ENCODE assay signal across 14 cellular contexts in the genomic region with DNA sequence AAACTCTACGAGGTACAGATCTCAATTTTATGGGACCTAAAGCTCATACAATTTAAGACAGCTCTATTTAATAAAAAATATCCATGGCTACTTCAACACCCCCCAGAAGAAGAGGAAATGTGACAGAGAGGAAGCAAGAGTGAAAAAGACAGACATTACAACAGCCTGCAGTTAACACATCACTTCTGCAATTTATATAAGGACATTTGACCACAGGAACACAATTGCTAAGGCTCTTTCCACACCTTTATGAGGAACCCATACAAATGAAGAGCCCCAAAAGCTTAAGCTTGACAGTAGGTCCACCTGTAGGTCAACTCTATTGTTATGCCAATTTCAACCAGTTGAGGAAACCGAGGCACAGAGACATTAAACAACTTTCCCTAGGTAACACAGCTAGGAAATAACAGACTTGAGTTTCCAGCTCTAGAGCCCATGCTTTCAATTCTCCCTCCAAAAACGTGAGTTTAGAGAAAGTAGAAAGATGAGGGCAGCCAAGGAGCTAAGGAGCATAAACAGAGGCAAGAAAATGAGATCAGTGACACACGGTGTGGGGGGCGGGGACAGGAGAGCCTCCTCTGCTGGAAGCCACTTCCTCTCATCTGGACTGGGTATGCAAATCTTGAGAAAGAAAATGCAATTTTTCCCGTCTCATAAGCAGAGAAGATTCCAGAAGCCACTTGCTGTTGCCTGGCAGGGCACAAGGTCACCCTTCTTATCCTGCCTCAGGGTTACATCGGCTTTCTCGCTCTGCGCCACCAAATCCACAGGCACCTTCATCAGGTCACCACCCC. TPM values are rescaled to one million over a fixed set of nuclear protein-coding genes. Genes with fewer than 3 reads are reported as not detected.
A peak's percentile ranks its signal among the peaks of the same experiment; 100 is the strongest.
DNase-seq lines count a peak whose midpoint lies in the region; ATAC-seq and TF ChIP-seq lines count a peak whose summit lies in the region.
"Had no signal": no experiment of that assay in that cellular context is flagged by ENCODE, and none has a peak within 500 bp of the region (broad histone marks: within the 10 kb centered on the region; RNA-seq: fewer than 3 reads in every experiment).

No MANE protein-coding gene starts in this region.

- TF ChIP-seq CTCF in natural killer cell (IDR thresholded peaks at IDR 0.05) (no peak), adrenal gland (IDR thresholded peaks at IDR 0.05) (no peak)

- CTCF ChIA-PET in activated CD8-positive, alpha-beta T cell treated with anti-CD3 and anti-CD28 coated beads, Interleukin-2, amount 10 ng/mL, durations not matched to agents 7 days and 5 days (lab: Charles Lee) = interaction anchor here (2.2 kb wide), 1 partner anchor 14 kb away, joined by 11 read pairs; no protein-coding TSS in a partner anchor

- H3K4me1 Mint-ChIP-seq in natural killer cell treated with Interleukin-12 subunit alpha and Interleukin-12 subunit beta and Interleukin-15 and Interleukin-18, amount 100 ng/mL, for 72 hours (ENCODE audit: low read depth in 2 of 2) = peaks cover 25 to 30% of the 10 kb centered on the region in 2 donors
- peaks cover 15 to 20% of the 10 kb centered on the region in 2 donors for H3K4me1 Mint-ChIP-seq in natural killer cell
- H3K4me1 Mint-ChIP-seq in activated CD8-positive, alpha-beta T cell treated with anti-CD3 and anti-CD28 coated beads, Interleukin-2, amount 10 ng/mL, durations not matched to agents 7 days and 5 days (ENCODE audit: low read depth) = peaks cover 26% of the 10 kb centered on the region

- DNase-seq in natural killer cell treated with Interleukin-12 subunit alpha and Interleukin-12 subunit beta and Interleukin-15 and Interleukin-18, amount 100 ng/mL, for 72 hours (ENCODE audit: low spot score) = no peak
- DNase-seq in natural killer cell (no peak), adrenal gland (no peak), HPDE6-E6E7 (ENCODE audit: extremely low spot score) (no peak), NK-92 (lab: John Stamatoyannopoulos, UW; ENCODE audit: unreplicated experiment) (no peak)
- DNase-seq in Jurkat, Clone E6-1 (ENCODE audit: low read depth, low spot score) = peak; percentile 46
- DNase-seq in activated CD8-positive, alpha-beta T cell treated with anti-CD3 and anti-CD28 coated beads, Interleukin-2, amount 10 ng/mL, durations not matched to agents 7 days and 5 days = peak; percentile 62
- DNase-seq: PC-3, stomach had no signal

- H3K36me3 ChIP-seq in adrenal gland (replicated peaks in 1 of 2) = no peaks in the 10 kb centered on the region
- H3K36me3 ChIP-seq: stomach had no signal

- H3K27ac Mint-ChIP-seq in natural killer cell treated with Interleukin-12 subunit alpha and Interleukin-12 subunit beta and Interleukin-15 and Interleukin-18, amount 100 ng/mL, for 72 hours = peak overlapping the region; percentile 19 to 31
- no peak overlapping the region for H3K27ac Mint-ChIP-seq in natural killer cell
- H3K27ac Mint-ChIP-seq in activated CD8-positive, alpha-beta T cell treated with anti-CD3 and anti-CD28 coated beads, Interleukin-2, amount 10 ng/mL, durations not matched to agents 7 days and 5 days = no peak overlapping the region
- H3K27ac Mint-ChIP-seq: CD4-positive, CD25-positive, alpha-beta regulatory T cell had no signal

- no peak for ATAC-seq in natural killer cell treated with Interleukin-12 subunit alpha and Interleukin-12 subunit beta and Interleukin-15 and Interleukin-18, amount 100 ng/mL, for 72 hours
- ATAC-seq in natural killer cell (no peak), HG03565 (IDR thresholded peaks at IDR 0.05; ENCODE audit: unreplicated experiment) (no peak)
- no peak for ATAC-seq in activated CD8-positive, alpha-beta T cell treated with anti-CD3 and anti-CD28 coated beads, Interleukin-2, amount 10 ng/mL, durations not matched to agents 7 days and 5 days
- ATAC-seq: PC-3 had no signal

- no peaks in the 10 kb centered on the region for H3K36me3 Mint-ChIP-seq in natural killer cell treated with Interleukin-12 subunit alpha and Interleukin-12 subunit beta and Interleukin-15 and Interleukin-18, amount 100 ng/mL, for 72 hours
- H3K36me3 Mint-ChIP-seq in natural killer cell = no peaks in the 10 kb centered on the region
- H3K36me3 Mint-ChIP-seq in activated CD8-positive, alpha-beta T cell treated with anti-CD3 and anti-CD28 coated beads, Interleukin-2, amount 10 ng/mL, durations not matched to agents 7 days and 5 days (ENCODE audit: low read depth) = no peaks in the 10 kb centered on the region
- H3K36me3 Mint-ChIP-seq: CD4-positive, CD25-positive, alpha-beta regulatory T cell had no signal

- 46 to 61% (median 53%) methylated on average over 9 of the region's 9 CpGs for WGBS in adrenal gland, 4 donors

- H3K4me1 ChIP-seq in adrenal gland (replicated peaks in 1 of 2) = peaks cover 0 to 10% of the 10 kb centered on the region in 2 donors

- H3K4me3 ChIP-seq in Jurkat, Clone E6-1 (ENCODE audit: low read length) = no peak overlapping the region
- no peak overlapping the region for H3K4me3 ChIP-seq in adrenal gland
- H3K4me3 ChIP-seq: smooth muscle cell, stomach had no signal

- POLR2A ChIA-PET in activated CD8-positive, alpha-beta T cell treated with anti-CD3 and anti-CD28 coated beads, Interleukin-2, amount 10 ng/mL, durations not matched to agents 7 days and 5 days (lab: Charles Lee) = no interaction called here

- intact Hi-C loops in natural killer cell (cut with micrococcal nuclease) = no loop called here
- intact Hi-C loops in adrenal gland (cut with DNase I) = no loop called here

- peak overlapping the region in 2 of 5 donors; percentile 36 to 64 for H3K27ac ChIP-seq in adrenal gland

- TF ChIP-seq POLR2A in adrenal gland (IDR thresholded peaks at IDR 0.05) = no peak

- no peaks in the 10 kb centered on the region for H3K9me3 ChIP-seq in adrenal gland (replicated peaks in 1 of 3)
- H3K9me3 ChIP-seq: stomach had no signal

- H3K27me3 Mint-ChIP-seq in natural killer cell treated with Interleukin-12 subunit alpha and Interleukin-12 subunit beta and Interleukin-15 and Interleukin-18, amount 100 ng/mL, for 72 hours = peaks cover 11 to 13% of the 10 kb centered on the region in 2 donors
- peaks cover 6 to 9% of the 10 kb centered on the region in 2 donors for H3K27me3 Mint-ChIP-seq in natural killer cell (ENCODE audit: low read depth in 2 of 2)
- peaks cover 5% of the 10 kb centered on the region for H3K27me3 Mint-ChIP-seq in activated CD8-positive, alpha-beta T cell treated with anti-CD3 and anti-CD28 coated beads, Interleukin-2, amount 10 ng/mL, durations not matched to agents 7 days and 5 days (ENCODE audit: low read depth)

- no peaks in the 10 kb centered on the region for H3K9me3 Mint-ChIP-seq in natural killer cell treated with Interleukin-12 subunit alpha and Interleukin-12 subunit beta and Interleukin-15 and Interleukin-18, amount 100 ng/mL, for 72 hours
- no peaks in the 10 kb centered on the region for H3K9me3 Mint-ChIP-seq in natural killer cell
- no peaks in the 10 kb centered on the region for H3K9me3 Mint-ChIP-seq in activated CD8-positive, alpha-beta T cell treated with anti-CD3 and anti-CD28 coated beads, Interleukin-2, amount 10 ng/mL, durations not matched to agents 7 days and 5 days (ENCODE audit: insufficient read depth)
- H3K9me3 Mint-ChIP-seq: CD4-positive, CD25-positive, alpha-beta regulatory T cell had no signal

- no peaks in the 10 kb centered on the region for H3K27me3 ChIP-seq in adrenal gland

- peak overlapping the region; percentile 43 for H3K4me3 Mint-ChIP-seq in natural killer cell treated with Interleukin-12 subunit alpha and Interleukin-12 subunit beta and Interleukin-15 and Interleukin-18, amount 100 ng/mL, for 72 hours
- no peak overlapping the region for H3K4me3 Mint-ChIP-seq in natural killer cell
- H3K4me3 Mint-ChIP-seq in activated CD8-positive, alpha-beta T cell treated with anti-CD3 and anti-CD28 coated beads, Interleukin-2, amount 10 ng/mL, durations not matched to agents 7 days and 5 days = no peak overlapping the region
- H3K4me3 Mint-ChIP-seq: CD4-positive, CD25-positive, alpha-beta regulatory T cell had no signal

RNA-seq across cellular contexts. Expression of a gene that starts 5.8 kb away (rescaled TPM):
- not detected for total RNA-seq in natural killer cell treated with Interleukin-12 subunit alpha and Interleukin-12 subunit beta and Interleukin-15 and Interleukin-18, amount 100 ng/mL, for 72 hours
- total RNA-seq in natural killer cell (not detected), adrenal gland (not detected)
- not detected for polyA plus RNA-seq in Jurkat, Clone E6-1 (2012; ENCODE audit: insufficient read depth, insufficient read length)
- not detected for total RNA-seq in activated CD8-positive, alpha-beta T cell treated with anti-CD3 and anti-CD28 coated beads, Interleukin-2, amount 10 ng/mL, durations not matched to agents 7 days and 5 days
- polyA plus RNA-seq in adrenal gland = not detected
- total RNA-seq: bronchial epithelial cell; CD4-positive, CD25-positive, alpha-beta regulatory T cell; lung microvascular endothelial cell; PC-3; smooth muscle cell; stomach had no signal
- polyA plus RNA-seq: CD4-positive, CD25-positive, alpha-beta regulatory T cell; smooth muscle cell; stomach had no signal

Comparison
In these comparisons a context has a peak if more than half of its experiments do, and no peak if none do; other contexts are left out.
1. H3K27ac Mint-ChIP-seq: peak in natural killer cell treated with Interleukin-12 subunit alpha and Interleukin-12 subunit beta and Interleukin-15 and Interleukin-18, amount 100 ng/mL, for 72 hours (2 of 2); none in natural killer cell (0 of 2) and activated CD8-positive, alpha-beta T cell treated with anti-CD3 and anti-CD28 coated beads, Interleukin-2, amount 10 ng/mL, durations not matched to agents 7 days and 5 days (single experiment).
2. DNase-seq: peak in Jurkat, Clone E6-1 (single experiment) and activated CD8-positive, alpha-beta T cell treated with anti-CD3 and anti-CD28 coated beads, Interleukin-2, amount 10 ng/mL, durations not matched to agents 7 days and 5 days (single experiment); none in natural killer cell treated with Interleukin-12 subunit alpha and Interleukin-12 subunit beta and Interleukin-15 and Interleukin-18, amount 100 ng/mL, for 72 hours (single experiment), natural killer cell (single experiment), adrenal gland (0 of 7), HPDE6-E6E7 (single experiment) and NK-92 (single experiment).